Comparison of ENCODE assay signal across 1 cellular context in the genomic region with DNA sequence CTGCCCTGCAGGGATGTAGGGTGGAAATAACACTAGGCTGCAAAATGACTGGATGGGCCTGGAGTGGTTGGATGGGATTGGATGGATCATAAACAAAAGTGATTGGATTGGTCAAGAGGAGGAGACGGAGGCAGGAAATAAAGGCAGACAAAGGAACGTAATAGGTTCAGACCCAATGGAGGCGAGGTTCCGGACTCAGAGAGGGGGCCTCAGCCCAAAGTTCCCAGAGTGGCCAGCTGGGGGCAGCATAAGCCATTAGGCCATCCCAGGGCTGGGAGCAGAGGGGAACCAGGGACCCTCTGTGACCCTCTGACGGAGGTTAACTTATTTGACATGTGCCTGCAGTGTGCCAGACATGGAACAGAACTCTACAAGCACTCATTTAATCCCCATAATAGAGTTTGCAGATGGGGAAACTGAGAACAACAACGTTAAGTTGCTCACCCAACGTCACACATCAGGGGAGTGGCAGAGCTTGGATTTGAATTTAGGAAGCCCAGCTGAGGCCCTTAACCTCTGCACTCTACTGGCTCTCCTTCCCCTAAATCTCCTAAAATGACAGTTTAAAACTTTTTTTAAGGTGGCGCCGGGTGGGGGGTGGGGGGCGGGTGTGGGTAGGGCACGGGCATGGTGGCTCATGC.
TF ChIP-seq lines count a peak whose summit lies in the region.

No MANE protein-coding gene starts in this region.

TF ChIP-seq in endothelial cell of umbilical vein, 7 proteins besides CTCF, POLR2A, EP300 and RAD21 (continued from another document):
- TF ChIP-seq GATA2 (IDR thresholded peaks at IDR 0.05; ENCODE audit: insufficient read depth, insufficient read length, low read depth, low read length): no peak
- TF ChIP-seq JUN (IDR thresholded peaks at IDR 0.05; ENCODE audit: borderline replicate concordance, insufficient read depth, insufficient read length, low read depth): no peak
- TF ChIP-seq, protein P1, sequence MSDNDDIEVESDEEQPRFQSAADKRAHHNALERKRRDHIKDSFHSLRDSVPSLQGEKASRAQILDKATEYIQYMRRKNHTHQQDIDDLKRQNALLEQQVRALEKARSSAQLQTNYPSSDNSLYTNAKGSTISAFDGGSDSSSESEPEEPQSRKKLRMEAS (IDR thresholded peaks at IDR 0.05; ENCODE audit: insufficient read depth, insufficient read length): no peak
- no peak for TF ChIP-seq FOS (IDR thresholded peaks at IDR 0.05; ENCODE audit: borderline replicate concordance, insufficient read depth, low read length)
